Comparison of ENCODE assay signal across 2 cellular contexts in the genomic region with DNA sequence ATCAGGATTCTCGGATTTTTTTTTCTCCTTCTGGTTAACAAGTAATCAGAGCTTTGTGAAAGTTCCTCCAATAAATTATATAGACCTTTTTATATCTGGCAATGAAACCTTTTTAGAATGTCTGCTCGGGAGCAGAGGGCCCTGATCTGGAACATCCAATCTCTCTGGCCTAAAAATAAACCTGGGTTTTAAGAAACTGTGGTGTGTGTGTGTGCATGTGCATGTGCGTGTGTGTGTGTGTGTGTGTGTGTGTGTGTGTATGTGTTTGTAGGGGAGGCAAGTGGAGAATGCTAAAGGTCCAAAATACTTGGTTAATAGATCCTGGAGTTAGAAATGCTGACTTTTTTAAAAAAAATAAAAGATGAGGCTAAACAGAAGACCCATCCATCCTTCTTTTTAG.
TF ChIP-seq lines count a peak whose summit lies in the region.

No MANE protein-coding gene starts in this region.

TF ChIP-seq in GM23338, 12 proteins besides CTCF, POLR2A, EP300 and RAD21 (continues in another document):
- TF ChIP-seq NANOG (IDR thresholded peaks at IDR 0.05; ENCODE audit: borderline replicate concordance) (no peak), ZNF331 (CRISPR knock-in tag; IDR thresholded peaks at IDR 0.05; ENCODE audit: low read depth) (no peak), JUNB (IDR thresholded peaks at IDR 0.05; ENCODE audit: unreplicated experiment) (no peak), EZH2phosphoT487 (IDR thresholded peaks at IDR 0.05; ENCODE audit: unreplicated experiment) (no peak), REST (IDR thresholded peaks at IDR 0.05; ENCODE audit: unreplicated experiment) (no peak), CREB1 (CRISPR knock-in tag; IDR thresholded peaks at IDR 0.05; ENCODE audit: low read depth) (no peak), ZNF114 (CRISPR knock-in tag; IDR thresholded peaks at IDR 0.05) (no peak), ETS1 (IDR thresholded peaks at IDR 0.05) (no peak), POLR2AphosphoS5 (IDR thresholded peaks at IDR 0.05; ENCODE audit: low read depth) (no peak), EZH2 (IDR thresholded peaks at IDR 0.05; ENCODE audit: low read depth, unreplicated experiment) (no peak)

TF ChIP-seq in H1, 55 proteins besides CTCF, POLR2A, EP300 and RAD21 (continued from another document):
- TF ChIP-seq USF2 (IDR thresholded peaks at IDR 0.05; ENCODE audit: low read length) (no peak), GTF2F1 (IDR thresholded peaks at IDR 0.05; ENCODE audit: borderline replicate concordance, low read depth, low read length) (no peak), SIX5 (IDR thresholded peaks at IDR 0.05; ENCODE audit: low read depth, low read length) (no peak), KDM1A (IDR thresholded peaks at IDR 0.05; ENCODE audit: borderline replicate concordance, low read length) (no peak), ATF3 (IDR thresholded peaks at IDR 0.05; ENCODE audit: insufficient read depth, low read depth, low read length) (no peak), SUZ12 (IDR thresholded peaks at IDR 0.05; ENCODE audit: low read length) (no peak), EGR1 (IDR thresholded peaks at IDR 0.05; ENCODE audit: borderline replicate concordance, low read depth, low read length) (no peak), TAF7 (optimal IDR thresholded peaks at IDR 0.05; ENCODE audit: borderline replicate concordance, low read depth, low read length) (no peak), BRCA1 (IDR thresholded peaks at IDR 0.05; ENCODE audit: low read depth, low read length) (no peak), CHD2 (IDR thresholded peaks at IDR 0.05; ENCODE audit: low read length) (no peak), CHD7 (IDR thresholded peaks at IDR 0.05; ENCODE audit: insufficient replicate concordance, low read length) (no peak), GABPA (IDR thresholded peaks at IDR 0.05; ENCODE audit: borderline replicate concordance, insufficient read depth, low read length) (no peak), ASH2L (IDR thresholded peaks at IDR 0.05; ENCODE audit: low read length) (no peak), SP1 (IDR thresholded peaks at IDR 0.05; ENCODE audit: low read depth, low read length) (no peak), TEAD4 (IDR thresholded peaks at IDR 0.05; ENCODE audit: low read depth, low read length) (no peak), MAX (IDR thresholded peaks at IDR 0.05) (no peak)
TF ChIP-seq in H1: peak in this region for 0.
